In the genomic region with DNA sequence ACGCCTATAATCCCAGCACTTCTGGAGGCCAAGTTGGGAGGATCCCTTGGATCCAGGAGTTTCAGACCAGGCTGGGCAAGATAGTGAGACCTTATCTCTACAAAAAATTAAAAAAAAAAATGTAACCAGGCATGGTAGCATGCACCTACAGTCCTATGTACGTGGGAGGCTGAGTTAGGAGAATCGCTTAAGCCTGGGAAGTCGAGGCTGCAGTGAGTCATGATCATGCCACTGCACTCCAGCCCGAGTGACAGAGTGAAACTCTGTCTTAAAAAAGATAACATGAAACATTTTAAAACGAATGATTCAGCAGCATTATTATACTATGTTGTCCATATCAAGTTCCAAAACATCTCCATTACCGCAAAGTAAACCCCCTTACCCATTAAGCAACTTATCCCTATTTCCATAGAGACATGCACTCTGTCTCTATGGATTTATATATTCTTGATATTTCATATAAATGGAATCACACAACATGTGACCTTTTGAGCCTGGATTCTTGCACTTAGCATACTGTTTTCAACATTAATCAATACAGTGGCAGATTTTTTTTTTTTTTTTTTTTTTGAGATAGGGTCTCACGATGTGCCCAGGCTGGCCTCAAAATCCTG, we compare ENCODE assay signal across 1 cellular context.
TF ChIP-seq lines count a peak whose summit lies in the region.

No MANE protein-coding gene starts in this region.

TF ChIP-seq in K562, 482 proteins besides CTCF, POLR2A, EP300 and RAD21 (continued from another document and continues in another):
- TF ChIP-seq ATF1 (CRISPR knock-in tag; IDR thresholded peaks at IDR 0.05), result no peak
- peak; percentile 42 for TF ChIP-seq ATF1 (tag; IDR thresholded peaks at IDR 0.05)
- TF ChIP-seq, protein P1, sequence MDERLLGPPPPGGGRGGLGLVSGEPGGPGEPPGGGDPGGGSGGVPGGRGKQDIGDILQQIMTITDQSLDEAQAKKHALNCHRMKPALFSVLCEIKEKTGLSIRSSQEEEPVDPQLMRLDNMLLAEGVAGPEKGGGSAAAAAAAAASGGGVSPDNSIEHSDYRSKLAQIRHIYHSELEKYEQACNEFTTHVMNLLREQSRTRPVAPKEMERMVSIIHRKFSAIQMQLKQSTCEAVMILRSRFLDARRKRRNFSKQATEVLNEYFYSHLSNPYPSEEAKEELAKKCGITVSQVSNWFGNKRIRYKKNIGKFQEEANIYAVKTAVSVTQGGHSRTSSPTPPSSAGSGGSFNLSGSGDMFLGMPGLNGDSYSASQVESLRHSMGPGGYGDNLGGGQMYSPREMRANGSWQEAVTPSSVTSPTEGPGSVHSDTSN (CRISPR knock-in tag; IDR thresholded peaks at IDR 0.05; ENCODE audit: low read depth), result no peak
- TF ChIP-seq, protein P1 (tag; conservative IDR thresholded peaks at IDR 0.05; ENCODE audit: low read depth), result peak; percentile 60; the same call in 1 of the 2 replicates
- no peak for TF ChIP-seq ELF1 (tag; IDR thresholded peaks at IDR 0.05)
- peak in 1 of 2 experiments; percentile 46 for TF ChIP-seq NCOA2 (IDR thresholded peaks at IDR 0.05; ENCODE audit: partially characterized antibody in 2 of 2)
- TF ChIP-seq CREM (IDR thresholded peaks at IDR 0.05; ENCODE audit: low read depth), result peak; percentile 56; the same call in 1 of the 2 replicates
- 0 out of 2 replicates have a peak, but pooled peaks have one; percentile 51 for TF ChIP-seq ZBED1 (IDR thresholded peaks at IDR 0.05)
- TF ChIP-seq MTA3 (IDR thresholded peaks at IDR 0.05; ENCODE audit: borderline replicate concordance), result peak; percentile 80
- peak; percentile 97 for TF ChIP-seq ARID1B (IDR thresholded peaks at IDR 0.05)
- no peak for TF ChIP-seq HSF4 (CRISPR knock-in tag; IDR thresholded peaks at IDR 0.05; ENCODE audit: borderline replicate concordance)
- peak; percentile 99 for TF ChIP-seq DPF2 (IDR thresholded peaks at IDR 0.05)
- TF ChIP-seq MAFF (IDR thresholded peaks at IDR 0.05; ENCODE audit: low read length), result peak; percentile 68
- TF ChIP-seq KDM1A (IDR thresholded peaks at IDR 0.05), result peak; percentile 86 to 91
- TF ChIP-seq JUN (IDR thresholded peaks at IDR 0.05; ENCODE audit: borderline replicate concordance, low read depth, low read length), result peak; percentile 96
- TF ChIP-seq JUN (CRISPR knock-in tag; IDR thresholded peaks at IDR 0.05; ENCODE audit: borderline replicate concordance), result no peak
- peak; percentile 94 for TF ChIP-seq SMARCC2 (IDR thresholded peaks at IDR 0.05; ENCODE audit: low read depth)
- TF ChIP-seq SAFB2 (IDR thresholded peaks at IDR 0.05; ENCODE audit: borderline replicate concordance, low read depth, low read length, severe bottlenecking), result no peak
- TF ChIP-seq, protein P2, sequence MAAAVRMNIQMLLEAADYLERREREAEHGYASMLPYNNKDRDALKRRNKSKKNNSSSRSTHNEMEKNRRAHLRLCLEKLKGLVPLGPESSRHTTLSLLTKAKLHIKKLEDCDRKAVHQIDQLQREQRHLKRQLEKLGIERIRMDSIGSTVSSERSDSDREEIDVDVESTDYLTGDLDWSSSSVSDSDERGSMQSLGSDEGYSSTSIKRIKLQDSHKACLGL (CRISPR knock-in tag; IDR thresholded peaks at IDR 0.05; ENCODE audit: borderline replicate concordance, poor library complexity, severe bottlenecking), result no peak
- TF ChIP-seq, protein P3, sequence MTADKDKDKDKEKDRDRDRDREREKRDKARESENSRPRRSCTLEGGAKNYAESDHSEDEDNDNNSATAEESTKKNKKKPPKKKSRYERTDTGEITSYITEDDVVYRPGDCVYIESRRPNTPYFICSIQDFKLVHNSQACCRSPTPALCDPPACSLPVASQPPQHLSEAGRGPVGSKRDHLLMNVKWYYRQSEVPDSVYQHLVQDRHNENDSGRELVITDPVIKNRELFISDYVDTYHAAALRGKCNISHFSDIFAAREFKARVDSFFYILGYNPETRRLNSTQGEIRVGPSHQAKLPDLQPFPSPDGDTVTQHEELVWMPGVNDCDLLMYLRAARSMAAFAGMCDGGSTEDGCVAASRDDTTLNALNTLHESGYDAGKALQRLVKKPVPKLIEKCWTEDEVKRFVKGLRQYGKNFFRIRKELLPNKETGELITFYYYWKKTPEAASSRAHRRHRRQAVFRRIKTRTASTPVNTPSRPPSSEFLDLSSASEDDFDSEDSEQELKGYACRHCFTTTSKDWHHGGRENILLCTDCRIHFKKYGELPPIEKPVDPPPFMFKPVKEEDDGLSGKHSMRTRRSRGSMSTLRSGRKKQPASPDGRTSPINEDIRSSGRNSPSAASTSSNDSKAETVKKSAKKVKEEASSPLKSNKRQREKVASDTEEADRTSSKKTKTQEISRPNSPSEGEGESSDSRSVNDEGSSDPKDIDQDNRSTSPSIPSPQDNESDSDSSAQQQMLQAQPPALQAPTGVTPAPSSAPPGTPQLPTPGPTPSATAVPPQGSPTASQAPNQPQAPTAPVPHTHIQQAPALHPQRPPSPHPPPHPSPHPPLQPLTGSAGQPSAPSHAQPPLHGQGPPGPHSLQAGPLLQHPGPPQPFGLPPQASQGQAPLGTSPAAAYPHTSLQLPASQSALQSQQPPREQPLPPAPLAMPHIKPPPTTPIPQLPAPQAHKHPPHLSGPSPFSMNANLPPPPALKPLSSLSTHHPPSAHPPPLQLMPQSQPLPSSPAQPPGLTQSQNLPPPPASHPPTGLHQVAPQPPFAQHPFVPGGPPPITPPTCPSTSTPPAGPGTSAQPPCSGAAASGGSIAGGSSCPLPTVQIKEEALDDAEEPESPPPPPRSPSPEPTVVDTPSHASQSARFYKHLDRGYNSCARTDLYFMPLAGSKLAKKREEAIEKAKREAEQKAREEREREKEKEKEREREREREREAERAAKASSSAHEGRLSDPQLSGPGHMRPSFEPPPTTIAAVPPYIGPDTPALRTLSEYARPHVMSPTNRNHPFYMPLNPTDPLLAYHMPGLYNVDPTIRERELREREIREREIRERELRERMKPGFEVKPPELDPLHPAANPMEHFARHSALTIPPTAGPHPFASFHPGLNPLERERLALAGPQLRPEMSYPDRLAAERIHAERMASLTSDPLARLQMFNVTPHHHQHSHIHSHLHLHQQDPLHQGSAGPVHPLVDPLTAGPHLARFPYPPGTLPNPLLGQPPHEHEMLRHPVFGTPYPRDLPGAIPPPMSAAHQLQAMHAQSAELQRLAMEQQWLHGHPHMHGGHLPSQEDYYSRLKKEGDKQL (CRISPR knock-in tag; IDR thresholded peaks at IDR 0.05; ENCODE audit: borderline replicate concordance), result no peak
- TF ChIP-seq SMARCA5 (IDR thresholded peaks at IDR 0.05), result peak; percentile 94
- TF ChIP-seq PHB2 (IDR thresholded peaks at IDR 0.05; ENCODE audit: low read depth), result 0 out of 2 replicates have a peak, but pooled peaks have one; percentile 10
- peak; percentile 51; the same call in 1 of the 2 replicates for TF ChIP-seq CREB1 (IDR thresholded peaks at IDR 0.05)
- TF ChIP-seq CREB1 (CRISPR knock-in tag; IDR thresholded peaks at IDR 0.05), result no peak
- TF ChIP-seq STAT5A (IDR thresholded peaks at IDR 0.05; ENCODE audit: borderline replicate concordance, low read length), result peak; percentile 50; the same call in 1 of the 2 replicates
- TF ChIP-seq, protein P4, sequence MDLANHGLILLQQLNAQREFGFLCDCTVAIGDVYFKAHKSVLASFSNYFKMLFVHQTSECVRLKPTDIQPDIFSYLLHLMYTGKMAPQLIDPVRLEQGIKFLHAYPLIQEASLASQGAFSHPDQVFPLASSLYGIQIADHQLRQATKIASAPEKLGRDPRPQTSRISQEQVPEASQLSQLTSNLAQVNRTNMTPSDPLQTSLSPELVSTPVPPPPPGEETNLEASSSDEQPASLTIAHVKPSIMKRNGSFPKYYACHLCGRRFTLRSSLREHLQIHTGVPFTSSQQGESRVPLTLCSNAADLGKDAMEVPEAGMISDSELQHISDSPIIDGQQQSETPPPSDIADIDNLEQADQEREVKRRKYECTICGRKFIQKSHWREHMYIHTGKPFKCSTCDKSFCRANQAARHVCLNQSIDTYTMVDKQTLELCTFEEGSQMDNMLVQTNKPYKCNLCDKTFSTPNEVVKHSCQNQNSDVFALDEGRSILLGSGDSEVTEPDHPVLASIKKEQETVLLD (IDR thresholded peaks at IDR 0.05), result peak; percentile 76
- TF ChIP-seq, protein P5, sequence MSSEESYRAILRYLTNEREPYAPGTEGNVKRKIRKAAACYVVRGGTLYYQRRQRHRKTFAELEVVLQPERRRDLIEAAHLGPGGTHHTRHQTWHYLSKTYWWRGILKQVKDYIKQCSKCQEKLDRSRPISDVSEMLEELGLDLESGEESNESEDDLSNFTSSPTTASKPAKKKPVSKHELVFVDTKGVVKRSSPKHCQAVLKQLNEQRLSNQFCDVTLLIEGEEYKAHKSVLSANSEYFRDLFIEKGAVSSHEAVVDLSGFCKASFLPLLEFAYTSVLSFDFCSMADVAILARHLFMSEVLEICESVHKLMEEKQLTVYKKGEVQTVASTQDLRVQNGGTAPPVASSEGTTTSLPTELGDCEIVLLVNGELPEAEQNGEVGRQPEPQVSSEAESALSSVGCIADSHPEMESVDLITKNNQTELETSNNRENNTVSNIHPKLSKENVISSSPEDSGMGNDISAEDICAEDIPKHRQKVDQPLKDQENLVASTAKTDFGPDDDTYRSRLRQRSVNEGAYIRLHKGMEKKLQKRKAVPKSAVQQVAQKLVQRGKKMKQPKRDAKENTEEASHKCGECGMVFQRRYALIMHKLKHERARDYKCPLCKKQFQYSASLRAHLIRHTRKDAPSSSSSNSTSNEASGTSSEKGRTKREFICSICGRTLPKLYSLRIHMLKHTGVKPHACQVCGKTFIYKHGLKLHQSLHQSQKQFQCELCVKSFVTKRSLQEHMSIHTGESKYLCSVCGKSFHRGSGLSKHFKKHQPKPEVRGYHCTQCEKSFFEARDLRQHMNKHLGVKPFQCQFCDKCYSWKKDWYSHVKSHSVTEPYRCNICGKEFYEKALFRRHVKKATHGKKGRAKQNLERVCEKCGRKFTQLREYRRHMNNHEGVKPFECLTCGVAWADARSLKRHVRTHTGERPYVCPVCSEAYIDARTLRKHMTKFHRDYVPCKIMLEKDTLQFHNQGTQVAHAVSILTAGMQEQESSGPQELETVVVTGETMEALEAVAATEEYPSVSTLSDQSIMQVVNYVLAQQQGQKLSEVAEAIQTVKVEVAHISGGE (CRISPR knock-in tag; IDR thresholded peaks at IDR 0.05), result 0 out of 6 replicates have a peak, but pooled peaks of 1 of the 3 experiments have one; percentile 26
- 0 out of 2 replicates have a peak, but pooled peaks have one; percentile 37 for TF ChIP-seq ZKSCAN8 (CRISPR knock-in tag; IDR thresholded peaks at IDR 0.05)
- peak; percentile 99 for TF ChIP-seq SMARCE1 (IDR thresholded peaks at IDR 0.05)
- peak; percentile 35; the same call in 1 of the 2 replicates for TF ChIP-seq NFATC3 (IDR thresholded peaks at IDR 0.05)
- TF ChIP-seq ZNF57 (CRISPR knock-in tag; IDR thresholded peaks at IDR 0.05), result no peak
- TF ChIP-seq KDM4B (IDR thresholded peaks at IDR 0.05; ENCODE audit: borderline replicate concordance in 2 of 2, low read depth in 1 of 2), result 0 out of 4 replicates have a peak, but pooled peaks of 1 of the 2 experiments have one; percentile 3
- no peak for TF ChIP-seq NELFE (IDR thresholded peaks at IDR 0.05; ENCODE audit: insufficient read depth, insufficient read length)
- TF ChIP-seq BCOR (IDR thresholded peaks at IDR 0.05), result peak; percentile 94
- peak; percentile 73; the same call in 1 of the 2 replicates for TF ChIP-seq ZEB2 (IDR thresholded peaks at IDR 0.05)
- TF ChIP-seq TOE1 (IDR thresholded peaks at IDR 0.05; ENCODE audit: borderline replicate concordance), result peak; percentile 77
- TF ChIP-seq TOE1 (CRISPR knock-in tag; IDR thresholded peaks at IDR 0.05; ENCODE audit: borderline replicate concordance, low read depth), result no peak
- TF ChIP-seq, protein P6, sequence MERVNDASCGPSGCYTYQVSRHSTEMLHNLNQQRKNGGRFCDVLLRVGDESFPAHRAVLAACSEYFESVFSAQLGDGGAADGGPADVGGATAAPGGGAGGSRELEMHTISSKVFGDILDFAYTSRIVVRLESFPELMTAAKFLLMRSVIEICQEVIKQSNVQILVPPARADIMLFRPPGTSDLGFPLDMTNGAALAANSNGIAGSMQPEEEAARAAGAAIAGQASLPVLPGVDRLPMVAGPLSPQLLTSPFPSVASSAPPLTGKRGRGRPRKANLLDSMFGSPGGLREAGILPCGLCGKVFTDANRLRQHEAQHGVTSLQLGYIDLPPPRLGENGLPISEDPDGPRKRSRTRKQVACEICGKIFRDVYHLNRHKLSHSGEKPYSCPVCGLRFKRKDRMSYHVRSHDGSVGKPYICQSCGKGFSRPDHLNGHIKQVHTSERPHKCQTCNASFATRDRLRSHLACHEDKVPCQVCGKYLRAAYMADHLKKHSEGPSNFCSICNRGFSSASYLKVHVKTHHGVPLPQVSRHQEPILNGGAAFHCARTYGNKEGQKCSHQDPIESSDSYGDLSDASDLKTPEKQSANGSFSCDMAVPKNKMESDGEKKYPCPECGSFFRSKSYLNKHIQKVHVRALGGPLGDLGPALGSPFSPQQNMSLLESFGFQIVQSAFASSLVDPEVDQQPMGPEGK (CRISPR knock-in tag; IDR thresholded peaks at IDR 0.05; ENCODE audit: borderline replicate concordance), result no peak
- TF ChIP-seq CC2D1A (IDR thresholded peaks at IDR 0.05), result peak; percentile 90
- TF ChIP-seq GATAD2B (IDR thresholded peaks at IDR 0.05; ENCODE audit: borderline replicate concordance), result peak; percentile 64; the same call in 1 of the 2 replicates
- no peak for TF ChIP-seq MCM5 (IDR thresholded peaks at IDR 0.05; ENCODE audit: low read depth)
- peak; percentile 71 for TF ChIP-seq FOS (IDR thresholded peaks at IDR 0.05; ENCODE audit: extremely low read depth, insufficient read length)
- TF ChIP-seq ERF (CRISPR knock-in tag; IDR thresholded peaks at IDR 0.05), result no peak
- 0 out of 2 replicates have a peak, but pooled peaks have one; percentile 29 for TF ChIP-seq NCOA6 (IDR thresholded peaks at IDR 0.05)
- TF ChIP-seq, protein P7, sequence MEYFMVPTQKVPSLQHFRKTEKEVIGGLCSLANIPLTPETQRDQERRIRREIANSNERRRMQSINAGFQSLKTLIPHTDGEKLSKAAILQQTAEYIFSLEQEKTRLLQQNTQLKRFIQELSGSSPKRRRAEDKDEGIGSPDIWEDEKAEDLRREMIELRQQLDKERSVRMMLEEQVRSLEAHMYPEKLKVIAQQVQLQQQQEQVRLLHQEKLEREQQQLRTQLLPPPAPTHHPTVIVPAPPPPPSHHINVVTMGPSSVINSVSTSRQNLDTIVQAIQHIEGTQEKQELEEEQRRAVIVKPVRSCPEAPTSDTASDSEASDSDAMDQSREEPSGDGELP (CRISPR knock-in tag; IDR thresholded peaks at IDR 0.05; ENCODE audit: borderline replicate concordance), result no peak
- peak; percentile 95 for TF ChIP-seq ZNF316 (IDR thresholded peaks at IDR 0.05)
- no peak for TF ChIP-seq MED1 (CRISPR knock-in tag; IDR thresholded peaks at IDR 0.05; ENCODE audit: borderline replicate concordance)
- TF ChIP-seq C11orf30 (IDR thresholded peaks at IDR 0.05; ENCODE audit: low read depth), result peak; percentile 93
